In the genomic region with DNA sequence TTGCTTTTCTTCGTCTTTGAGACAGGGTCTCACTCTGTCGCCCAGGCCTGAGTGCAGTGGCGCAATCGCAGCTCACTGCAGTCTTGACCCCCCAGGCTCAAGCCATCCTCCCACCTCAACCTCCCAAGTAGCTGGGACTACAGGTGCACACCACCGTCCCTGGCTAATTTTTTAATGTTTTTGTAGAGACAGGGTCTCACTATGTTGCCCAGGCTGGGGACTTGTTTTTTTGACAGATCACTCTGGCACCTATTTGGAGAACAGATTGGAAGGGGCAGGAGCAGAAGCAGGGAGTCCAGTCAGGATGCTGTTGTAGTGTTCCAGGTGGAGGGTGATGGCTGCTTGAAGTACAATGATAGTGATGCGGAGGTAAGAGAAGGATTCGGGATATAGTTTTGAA, we compare ENCODE assay signal across 28 cellular contexts.
"Had no signal": no experiment of that assay in that cellular context is flagged by ENCODE, and none has a peak within 500 bp of the region (broad histone marks: within the 10 kb centered on the region; RNA-seq: fewer than 3 reads in every experiment).

No MANE protein-coding gene starts in this region.

- H3K27ac ChIP-seq: ascending aorta, breast epithelium, cardiac muscle cell, colonic mucosa, epithelial cell of prostate, esophagus squamous epithelium, gastroesophageal sphincter had no signal

- ATAC-seq: activated naive CD4-positive, alpha-beta T cell treated with anti-CD3 and anti-CD28 coated beads, Interleukin-2, amount 50 U/mL, for 72 hours; activated T-cell treated with anti-CD3 and anti-CD28 coated beads, Interleukin-2, amount 50 U/mL, for 72 hours; gastroesophageal sphincter had no signal

- H3K4me1 ChIP-seq: ascending aorta, breast epithelium, colonic mucosa, esophagus squamous epithelium, gastroesophageal sphincter had no signal

- FAIRE-seq: endometrium, endothelial cell of umbilical vein had no signal

- H3K27me3 ChIP-seq: ascending aorta, breast epithelium, cardiac muscle cell, colonic mucosa, esophagus squamous epithelium had no signal

- H3K36me3 ChIP-seq: ascending aorta, breast epithelium, cardiac muscle cell, colonic mucosa, esophagus squamous epithelium, gastroesophageal sphincter had no signal

- H3K4me3 ChIP-seq: ascending aorta, breast epithelium, cardiac muscle cell, colonic mucosa, esophagus squamous epithelium, gastroesophageal sphincter had no signal

- H3K9me3 ChIP-seq: ascending aorta, breast epithelium, colonic mucosa, esophagus squamous epithelium, gastroesophageal sphincter had no signal

- DNase-seq: activated CD4-positive, alpha-beta memory T cell treated with anti-CD3 and anti-CD28 coated beads, Interleukin-2, amount 10 ng/mL, durations not matched to agents 7 days and 5 days; activated CD4-positive, alpha-beta T cell treated with anti-CD3 and anti-CD28 coated beads for 1 hour; activated CD4-positive, alpha-beta T cell treated with anti-CD3 and anti-CD28 coated beads for 4 hours; activated CD4-positive, alpha-beta T cell treated with anti-CD3 and anti-CD28 coated beads, Interleukin-2, amount 10 ng/mL, durations not matched to agents 7 days and 5 days; activated CD4-positive, alpha-beta T cell treated with anti-CD3 and anti-CD28 coated beads, Interleukin-2, amount 50 U/mL, for 4 hours; activated CD8-positive, alpha-beta memory T cell treated with anti-CD3 and anti-CD28 coated beads, Interleukin-2, amount 50 U/mL, for 48 hours; activated gamma-delta T cell; activated naive CD4-positive, alpha-beta T cell; activated naive CD4-positive, alpha-beta T cell treated with anti-CD3 and anti-CD28 coated beads, Interleukin-2, amount 10 ng/mL, durations not matched to agents 7 days and 5 days; activated naive CD8-positive, alpha-beta T cell treated with anti-CD3 and anti-CD28 coated beads, Interleukin-2, amount 10 ng/mL, durations not matched to agents 7 days and 5 days; activated T-cell treated with anti-CD3 and anti-CD28 coated beads for 4 hours; activated T-cell treated with anti-CD3 and anti-CD28 coated beads, Interleukin-2, amount 50 U/mL, for 24 hours; activated T-cell treated with anti-CD3 and anti-CD28 coated beads, Interleukin-2, amount 50 U/mL, for 72 hours; central memory CD4-positive, alpha-beta T cell; cerebellar nuclear complex; colonic mucosa; effector CD8-positive, alpha-beta T cell; esophagus squamous epithelium; foreskin melanocyte; T-helper 2 cell had no signal
